Comparison of ENCODE assay signal across 24 cellular contexts in genomic region chr13:83153833-83154232, GRCh38.
DNase-seq lines count a peak whose midpoint lies in the region; ATAC-seq and TF ChIP-seq lines count a peak whose summit lies in the region.
"Had no signal": no experiment of that assay in that cellular context is flagged by ENCODE, and none has a peak within 500 bp of the region (broad histone marks: within the 10 kb centered on the region; RNA-seq: fewer than 3 reads in every experiment).

No MANE protein-coding gene starts in this region.

- H3K4me1 Mint-ChIP-seq in neural progenitor cell = no peaks in the 10 kb centered on the region
- H3K4me1 Mint-ChIP-seq in activated naive CD8-positive, alpha-beta T cell treated with anti-CD3 and anti-CD28 coated beads for 36 hours = no peaks in the 10 kb centered on the region
- H3K4me1 Mint-ChIP-seq: activated naive CD4-positive, alpha-beta T cell treated with anti-CD3 and anti-CD28 coated beads, Interleukin-2, amount 10 ng/mL, durations not matched to agents 7 days and 5 days; T-helper 17 cell; WTC11 had no signal

- H3K4me3 Mint-ChIP-seq in neural progenitor cell = no peak overlapping the region
- H3K4me3 Mint-ChIP-seq in activated naive CD8-positive, alpha-beta T cell treated with anti-CD3 and anti-CD28 coated beads for 36 hours = no peak overlapping the region
- H3K4me3 Mint-ChIP-seq: activated CD4-positive, alpha-beta memory T cell treated with anti-CD3 and anti-CD28 coated beads for 36 hours; activated naive CD4-positive, alpha-beta T cell treated with anti-CD3 and anti-CD28 coated beads, Interleukin-2, amount 10 ng/mL, durations not matched to agents 7 days and 5 days; activated T-cell treated with anti-CD3 and anti-CD28 coated beads, Interleukin-2, amount 50 U/mL, for 24 hours; effector memory CD8-positive, alpha-beta T cell; T-helper 17 cell; WTC11 had no signal

- no peaks in the 10 kb centered on the region for H3K36me3 Mint-ChIP-seq in neural progenitor cell
- H3K36me3 Mint-ChIP-seq in activated naive CD8-positive, alpha-beta T cell treated with anti-CD3 and anti-CD28 coated beads for 36 hours = no peaks in the 10 kb centered on the region
- H3K36me3 Mint-ChIP-seq: activated CD4-positive, alpha-beta memory T cell treated with anti-CD3 and anti-CD28 coated beads for 36 hours; activated naive CD4-positive, alpha-beta T cell treated with anti-CD3 and anti-CD28 coated beads, Interleukin-2, amount 10 ng/mL, durations not matched to agents 7 days and 5 days; WTC11 had no signal

- H3K27me3 ChIP-seq in BLaER1 = no peaks in the 10 kb centered on the region
- H3K27me3 ChIP-seq in neural progenitor cell = no peaks in the 10 kb centered on the region
- H3K27me3 ChIP-seq: BE2C, MG63, spleen had no signal

- no peak for TF ChIP-seq CTCF in neural progenitor cell (IDR thresholded peaks at IDR 0.05)

- peak overlapping the region; percentile 71 for H3K27ac ChIP-seq in BLaER1
- H3K27ac ChIP-seq in neural progenitor cell = no peak overlapping the region
- H3K27ac ChIP-seq: spleen had no signal

- H4K20me1 ChIP-seq in BLaER1 = no peaks in the 10 kb centered on the region
- H4K20me1 ChIP-seq in neural progenitor cell (ENCODE audit: low read depth) = no peaks in the 10 kb centered on the region

- no peaks in the 10 kb centered on the region for H3F3A ChIP-seq in neural progenitor cell (ENCODE audit: low read depth)

- H3K9me3 ChIP-seq in BLaER1 (peaks cover 26% of the 10 kb centered on the region), neural progenitor cell (ENCODE audit: low read depth) (no peaks in the 10 kb centered on the region)
- H3K9me3 ChIP-seq: BE2C, MG63, spleen had no signal

- H3K27me3 Mint-ChIP-seq in neural progenitor cell (ENCODE audit: insufficient read depth, low read depth) = no peaks in the 10 kb centered on the region
- no peaks in the 10 kb centered on the region for H3K27me3 Mint-ChIP-seq in activated naive CD8-positive, alpha-beta T cell treated with anti-CD3 and anti-CD28 coated beads for 36 hours
- H3K27me3 Mint-ChIP-seq: activated CD4-positive, alpha-beta memory T cell treated with anti-CD3 and anti-CD28 coated beads for 36 hours; activated naive CD4-positive, alpha-beta T cell treated with anti-CD3 and anti-CD28 coated beads, Interleukin-2, amount 10 ng/mL, durations not matched to agents 7 days and 5 days; activated T-cell treated with anti-CD3 and anti-CD28 coated beads, Interleukin-2, amount 50 U/mL, for 24 hours; effector memory CD8-positive, alpha-beta T cell; T-helper 17 cell had no signal

- H3K4me3 ChIP-seq in BLaER1 = no peak overlapping the region
- no peak overlapping the region for H3K4me3 ChIP-seq in neural progenitor cell
- H3K4me3 ChIP-seq: MG63, spleen had no signal

- H2AFZ ChIP-seq in neural progenitor cell (replicated peaks) = no peak overlapping the region

- H3K36me3 ChIP-seq in BLaER1 = no peaks in the 10 kb centered on the region
- H3K36me3 ChIP-seq in neural progenitor cell = no peaks in the 10 kb centered on the region
- H3K36me3 ChIP-seq: BE2C, MG63, spleen had no signal

- no peaks in the 10 kb centered on the region for H3K9me3 Mint-ChIP-seq in neural progenitor cell
- H3K9me3 Mint-ChIP-seq in activated naive CD8-positive, alpha-beta T cell treated with anti-CD3 and anti-CD28 coated beads for 36 hours = no peaks in the 10 kb centered on the region
- H3K9me3 Mint-ChIP-seq: activated T-cell treated with anti-CD3 and anti-CD28 coated beads, Interleukin-2, amount 50 U/mL, for 24 hours; WTC11 had no signal

- H3K9ac ChIP-seq in BLaER1 (no peak overlapping the region), neural progenitor cell (no peak overlapping the region)

- H3K79me2 ChIP-seq in neural progenitor cell (ENCODE audit: low read depth) = no peaks in the 10 kb centered on the region

- DNase-seq in LHCN-M2 (ENCODE audit: low read depth) = peak; percentile 18
- peak; percentile 37 for DNase-seq in NCI-H2107 (lab: John Stamatoyannopoulos, UW)
- DNase-seq in SHP77 (lab: John Stamatoyannopoulos, UW) = peak; percentile 28 to 47
- DNase-seq in neural progenitor cell (ENCODE audit: low spot score) = no peak
- no peak for DNase-seq in epidermal melanocyte (ENCODE audit: insufficient read length, low spot score)
- DNase-seq in activated naive CD8-positive, alpha-beta T cell treated with anti-CD3 and anti-CD28 coated beads for 36 hours = no peak
- DNase-seq: activated CD4-positive, alpha-beta memory T cell treated with anti-CD3 and anti-CD28 coated beads for 36 hours; activated naive CD4-positive, alpha-beta T cell treated with anti-CD3 and anti-CD28 coated beads, Interleukin-2, amount 10 ng/mL, durations not matched to agents 7 days and 5 days; activated T-cell treated with anti-CD3 and anti-CD28 coated beads, Interleukin-2, amount 50 U/mL, for 24 hours; aorta; BE2C; effector memory CD8-positive, alpha-beta T cell; GF-D8; GOT3; MG63; NCI-H446; SIG-M5; spleen; substantia nigra; T-helper 17 cell had no signal

- H3K27ac Mint-ChIP-seq in neural progenitor cell = no peak overlapping the region
- H3K27ac Mint-ChIP-seq in activated naive CD8-positive, alpha-beta T cell treated with anti-CD3 and anti-CD28 coated beads for 36 hours = no peak overlapping the region
- H3K27ac Mint-ChIP-seq: activated CD4-positive, alpha-beta memory T cell treated with anti-CD3 and anti-CD28 coated beads for 36 hours; activated naive CD4-positive, alpha-beta T cell treated with anti-CD3 and anti-CD28 coated beads, Interleukin-2, amount 10 ng/mL, durations not matched to agents 7 days and 5 days; activated T-cell treated with anti-CD3 and anti-CD28 coated beads, Interleukin-2, amount 50 U/mL, for 24 hours; effector memory CD8-positive, alpha-beta T cell; T-helper 17 cell; WTC11 had no signal

- H3K4me1 ChIP-seq in BLaER1 = peaks cover 29% of the 10 kb centered on the region
- H3K4me1 ChIP-seq in neural progenitor cell = no peaks in the 10 kb centered on the region
- H3K4me1 ChIP-seq: BE2C, spleen had no signal

- H3K4me2 ChIP-seq in BLaER1 (peak overlapping the region; percentile 69), neural progenitor cell (no peak overlapping the region)

- ATAC-seq in GM19463 (IDR thresholded peaks at IDR 0.05; ENCODE audit: unreplicated experiment) = no peak
- ATAC-seq: effector memory CD8-positive, alpha-beta T cell; left lobe of liver; T-helper 17 cell; WTC11 had no signal

Comparison
In these comparisons a context has a peak if more than half of its experiments do, and no peak if none do; other contexts are left out.
1. DNase-seq: peak in LHCN-M2 (single experiment), NCI-H2107 (single experiment) and SHP77 (2 of 2); none in neural progenitor cell (single experiment), epidermal melanocyte (single experiment) and activated naive CD8-positive, alpha-beta T cell treated with anti-CD3 and anti-CD28 coated beads for 36 hours (single experiment).